In the genomic region with DNA sequence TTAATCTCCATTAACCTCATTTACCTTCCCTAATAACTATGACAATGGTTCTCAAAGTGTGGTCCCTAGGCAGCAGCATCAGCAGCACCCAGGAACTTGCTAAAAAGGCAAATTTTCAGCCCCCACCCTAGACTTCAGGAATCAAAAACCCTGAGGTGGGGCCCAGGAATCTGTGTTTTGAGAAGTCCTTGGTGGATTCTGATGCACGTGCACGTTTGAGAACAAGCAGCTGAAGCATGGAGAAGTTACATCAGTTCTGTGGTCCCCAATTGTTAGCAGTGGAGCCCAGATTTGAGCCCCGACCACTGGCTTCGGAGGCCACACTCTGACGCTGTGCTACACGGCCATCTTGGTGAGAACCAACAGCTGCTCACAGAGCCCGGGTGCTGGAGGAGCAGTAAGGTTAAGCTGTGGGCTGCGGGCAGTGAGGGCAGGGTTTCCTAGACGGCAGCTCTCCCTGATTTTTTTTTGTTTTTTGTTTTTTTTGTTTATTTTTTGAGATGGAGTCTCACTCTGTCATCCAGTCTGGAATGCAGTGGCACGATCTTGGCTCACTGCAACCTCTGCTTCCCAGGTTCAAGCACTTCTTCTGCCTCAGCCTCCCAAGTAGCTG, we compare ENCODE assay signal across 31 cellular contexts. TPM values are rescaled to one million over a fixed set of nuclear protein-coding genes. Genes with fewer than 3 reads are reported as not detected.
"Had no signal": no experiment of that assay in that cellular context is flagged by ENCODE, and none has a peak within 500 bp of the region (broad histone marks: within the 10 kb centered on the region; RNA-seq: fewer than 3 reads in every experiment).

No MANE protein-coding gene starts in this region.

- H3K27me3 ChIP-seq: spleen, testis, tibial nerve had no signal

- H3K4me3 Mint-ChIP-seq: nephron progenitor cell; stimulated activated memory B cell treated with anti-CD40 and anti-IgM and Interleukin-4, amounts not matched to agents 10 μg/mL and 1 μg/mL and 100 μg/mL, for 72 hours; stimulated activated naive CD8-positive, alpha-beta T cell treated with anti-CD3 and anti-CD28 coated beads, Interleukin-15, amount 100 ng/mL, for 72 hours had no signal

- H3K9me3 ChIP-seq: heart left ventricle, spleen, testis, tibial nerve had no signal

- H3K36me3 ChIP-seq: heart left ventricle, spleen had no signal

- H3K27me3 Mint-ChIP-seq: naive B cell; stimulated activated memory B cell treated with anti-CD40 and anti-IgM and Interleukin-4, amounts not matched to agents 10 μg/mL and 1 μg/mL and 100 μg/mL, for 72 hours had no signal

- ATAC-seq: esophagus mucosa; heart left ventricle; left colon; sciatic nerve; stimulated activated memory B cell treated with anti-CD40 and anti-IgM and Interleukin-4, amounts not matched to agents 10 μg/mL and 1 μg/mL and 100 μg/mL, for 72 hours; stimulated activated naive CD8-positive, alpha-beta T cell treated with anti-CD3 and anti-CD28 coated beads, Interleukin-15, amount 100 ng/mL, for 72 hours had no signal

- H3K4me3 ChIP-seq: coronary artery, heart left ventricle, spleen, testis, tibial nerve had no signal

- H3K9me3 Mint-ChIP-seq: naive B cell; nephron progenitor cell; stimulated activated memory B cell treated with anti-CD40 and anti-IgM and Interleukin-4, amounts not matched to agents 10 μg/mL and 1 μg/mL and 100 μg/mL, for 72 hours; stimulated activated naive CD8-positive, alpha-beta T cell treated with anti-CD3 and anti-CD28 coated beads, Interleukin-15, amount 100 ng/mL, for 72 hours had no signal

- H3K27ac ChIP-seq: coronary artery, heart left ventricle, testis, tibial nerve had no signal

- DNase-seq: effector CD4-positive, alpha-beta T cell; hippocampal formation; left colon; mesendoderm; naive B cell; nephron progenitor cell; posterior cingulate gyrus; spleen; stimulated activated CD4-positive, alpha-beta T cell treated with anti-CD3 and anti-CD28 coated beads, Interleukin-15, amount 100 ng/mL, for 24 hours; stimulated activated CD4-positive, alpha-beta T cell treated with anti-CD3 and anti-CD28 coated beads, Interleukin-1b, Interleukin-23, amount 100 ng/mL, for 48 hours; stimulated activated CD4-positive, alpha-beta T cell treated with anti-CD3 and anti-CD28 coated beads, Interleukin-4, amount 100 ng/mL, for 24 hours; stimulated activated naive CD8-positive, alpha-beta T cell treated with anti-CD3 and anti-CD28 coated beads, Interleukin-15, amount 100 ng/mL, for 72 hours; testis had no signal

- H3K36me3 Mint-ChIP-seq: naive B cell; stimulated activated memory B cell treated with anti-CD40 and anti-IgM and Interleukin-4, amounts not matched to agents 10 μg/mL and 1 μg/mL and 100 μg/mL, for 72 hours had no signal

RNA-seq across cellular contexts. Expression of a gene that starts 14.0 kb away (rescaled TPM):
- total RNA-seq: frontal cortex, lung microvascular endothelial cell, pulmonary artery endothelial cell had no signal

RNA-seq across cellular contexts. Expression of a gene that starts 23.0 kb away (rescaled TPM):
- total RNA-seq: dermis microvascular lymphatic vessel endothelial cell, esophagus mucosa, frontal cortex, glomerular endothelial cell, left colon, lung microvascular endothelial cell, omental fat pad, pulmonary artery endothelial cell, subcutaneous adipose tissue, ureter had no signal

RNA-seq across cellular contexts. Expression of a gene that starts 32.6 kb away (rescaled TPM):
- total RNA-seq: esophagus mucosa, fibroblast of lung, frontal cortex, kidney epithelial cell, left colon, skeletal muscle tissue, subcutaneous adipose tissue, testis had no signal

RNA-seq across cellular contexts. Expression of a gene that starts 32.7 kb away (rescaled TPM):
- total RNA-seq: dermis microvascular lymphatic vessel endothelial cell, esophagus mucosa, fibroblast of lung, frontal cortex, glomerular endothelial cell, heart left ventricle, liver, lung microvascular endothelial cell, omental fat pad, pulmonary artery endothelial cell, sciatic nerve, skeletal muscle tissue, subcutaneous adipose tissue, ureter had no signal

RNA-seq across cellular contexts. Expression of a gene that starts 43.3 kb away (rescaled TPM):
- total RNA-seq: dermis microvascular lymphatic vessel endothelial cell, esophagus mucosa, fibroblast of lung, frontal cortex, glomerular endothelial cell, kidney epithelial cell, left colon, pulmonary artery endothelial cell, skeletal muscle tissue, ureter had no signal
